ENCODE assay signal across 25 cellular contexts in the genomic region with DNA sequence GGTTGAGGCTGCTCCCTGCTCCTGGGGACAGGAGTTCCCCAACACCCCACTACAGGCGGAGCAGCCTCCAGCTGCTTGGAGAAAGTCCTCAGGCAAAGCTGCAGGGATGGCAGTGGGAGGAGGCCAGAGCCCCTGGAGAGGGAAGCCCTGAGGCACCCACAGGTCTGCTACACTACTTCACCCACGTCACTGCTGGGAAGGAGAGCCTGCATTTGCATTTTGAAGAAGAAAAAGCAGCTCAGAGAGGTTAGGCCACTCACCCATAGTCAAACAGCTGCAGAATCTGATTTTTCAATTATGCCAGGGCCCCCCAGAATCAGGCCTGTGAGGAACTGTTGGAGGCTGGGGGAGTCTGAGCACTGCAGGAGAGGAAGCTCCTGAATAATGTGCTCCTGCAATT. TPM values are rescaled to one million over a fixed set of nuclear protein-coding genes. Genes with fewer than 3 reads are reported as not detected.
"Had no signal": no experiment of that assay in that cellular context is flagged by ENCODE, and none has a peak within 500 bp of the region (broad histone marks: within the 10 kb centered on the region; RNA-seq: fewer than 3 reads in every experiment).

No MANE protein-coding gene starts in this region.

- H3K27ac ChIP-seq: neutrophil, pancreas, psoas muscle, suprapubic skin, testis, tibial artery, transverse colon, upper lobe of left lung, vagina had no signal

- ATAC-seq: naive thymus-derived CD8-positive, alpha-beta T cell; natural killer cell treated with Interleukin-12 subunit alpha and Interleukin-12 subunit beta and Interleukin-15 and Interleukin-18, amount 100 ng/mL, for 72 hours; psoas muscle; right cardiac atrium; stimulated activated memory B cell treated with anti-CD40 and anti-IgM and Interleukin-4, amounts not matched to agents 10 μg/mL and 1 μg/mL and 100 μg/mL, for 72 hours; stimulated activated naive CD8-positive, alpha-beta T cell treated with anti-CD3 and anti-CD28 coated beads, Interleukin-15, amount 100 ng/mL, for 72 hours; stimulated activated naive CD8-positive, alpha-beta T cell treated with anti-CD3 and anti-CD28 coated beads, Interleukin-15, Interleukin-2, amounts not matched to agents 100 U/mL and 50 U/mL, for 24 hours had no signal

- H3K4me3 ChIP-seq: pancreas, psoas muscle, suprapubic skin, testis, tibial artery, transverse colon, upper lobe of left lung, vagina had no signal

- H3K9me3 ChIP-seq: neutrophil, pancreas, psoas muscle, suprapubic skin, testis, tibial artery, transverse colon, upper lobe of left lung, vagina had no signal

- H3K4me1 ChIP-seq: psoas muscle, suprapubic skin, testis, tibial artery, transverse colon, upper lobe of left lung, vagina had no signal

- H3K36me3 ChIP-seq: neutrophil, pancreas, suprapubic skin, tibial artery, transverse colon, upper lobe of left lung, vagina had no signal

- H3K27me3 ChIP-seq: pancreas, suprapubic skin, testis, tibial artery, transverse colon, upper lobe of left lung, vagina had no signal

- DNase-seq: naive B cell; naive thymus-derived CD8-positive, alpha-beta T cell; nephron progenitor cell; nucleus accumbens; pancreas; psoas muscle; right cardiac atrium; small intestine; stimulated activated CD4-positive, alpha-beta T cell treated with anti-CD3 and anti-CD28 coated beads, Interleukin-15, amount 100 ng/mL, for 24 hours; stimulated activated CD4-positive, alpha-beta T cell treated with anti-CD3 and anti-CD28 coated beads, Interleukin-2, amount 100 ng/mL, for 24 hours; stimulated activated CD4-positive, alpha-beta T cell treated with anti-CD3 and anti-CD28 coated beads, Interleukin-2, amount 100 ng/mL, for 48 hours; stimulated activated CD4-positive, alpha-beta T cell treated with anti-CD3 and anti-CD28 coated beads, Interleukin-4, amount 100 ng/mL, for 24 hours; stimulated activated naive CD4-positive, alpha-beta T cell; stimulated activated naive CD8-positive, alpha-beta T cell treated with anti-CD3 and anti-CD28 coated beads, Interleukin-15, amount 100 ng/mL, for 72 hours; stimulated activated naive CD8-positive, alpha-beta T cell treated with anti-CD3 and anti-CD28 coated beads, Interleukin-15, Interleukin-2, amounts not matched to agents 100 U/mL and 50 U/mL, for 24 hours; substantia nigra; testis; tibial artery; transverse colon; upper lobe of left lung had no signal

RNA-seq across cellular contexts. Expression of gene BFSP1, which starts 17.2 kb away (rescaled TPM):
- total RNA-seq: naive thymus-derived CD8-positive, alpha-beta T cell had no signal
